ENCODE assay signal across 1 cellular context in the genomic region with DNA sequence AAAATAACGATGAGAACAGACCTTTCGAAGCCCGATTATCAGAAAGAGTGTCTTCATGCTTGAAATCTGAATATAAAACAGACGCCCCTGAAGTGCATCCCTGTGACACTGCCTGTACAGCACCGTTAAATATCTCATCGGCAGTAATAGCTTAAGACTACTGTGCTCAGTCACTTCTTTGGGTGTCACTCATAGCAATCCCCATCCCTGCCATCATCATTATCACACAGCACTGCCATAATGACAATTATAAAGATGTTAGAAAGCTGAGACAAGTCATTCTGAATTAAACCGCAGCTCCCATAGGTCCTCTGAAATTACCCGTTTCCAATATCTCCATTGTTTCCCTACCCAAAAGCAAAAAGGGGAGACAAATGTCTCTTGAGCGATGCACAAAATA.
TF ChIP-seq lines count a peak whose summit lies in the region.

No MANE protein-coding gene starts in this region.

TF ChIP-seq in neural cell, 6 proteins besides CTCF, POLR2A, EP300 and RAD21 (continued from another document):
- peak; percentile 82 for TF ChIP-seq POLR2AphosphoS5 (IDR thresholded peaks at IDR 0.05)
TF ChIP-seq in neural cell: peak in this region for 1.
